1 cellular context compared by ENCODE assay signal in genomic region chr7:6221340-6222319, GRCh38.
TF ChIP-seq lines count a peak whose summit lies in the region.

No MANE protein-coding gene starts in this region.

TF ChIP-seq in K562, 482 proteins besides CTCF, POLR2A, EP300 and RAD21 (continued from another document and continues in another):
- TF ChIP-seq CHD7 (IDR thresholded peaks at IDR 0.05; ENCODE audit: low read depth, low read length) = no peak
- TF ChIP-seq ZNF592 (IDR thresholded peaks at IDR 0.05) = no peak
- TF ChIP-seq PHTF2 (CRISPR knock-in tag; IDR thresholded peaks at IDR 0.05) = no peak
- no peak for TF ChIP-seq DNMT1 (IDR thresholded peaks at IDR 0.05)
- no peak for TF ChIP-seq TGIF2 (CRISPR knock-in tag; IDR thresholded peaks at IDR 0.05)
- no peak for TF ChIP-seq ZNF436 (CRISPR knock-in tag; IDR thresholded peaks at IDR 0.05)
- TF ChIP-seq RNF219 (CRISPR knock-in tag; IDR thresholded peaks at IDR 0.05) = no peak
- no peak for TF ChIP-seq ZNF699 (CRISPR knock-in tag; IDR thresholded peaks at IDR 0.05; ENCODE audit: insufficient replicate concordance)
- TF ChIP-seq KDM1A (IDR thresholded peaks at IDR 0.05) = peak; percentile 83 to 84
- TF ChIP-seq CREBBP (IDR thresholded peaks at IDR 0.05; ENCODE audit: low read depth, low read length) = no peak
- peak in 1 of 2 experiments; percentile 65; a peak in 2 of 4 replicates for TF ChIP-seq HDAC1 (IDR thresholded peaks at IDR 0.05)
- no peak for TF ChIP-seq NR4A1 (CRISPR knock-in tag; IDR thresholded peaks at IDR 0.05)
- no peak for TF ChIP-seq NR4A1 (tag; IDR thresholded peaks at IDR 0.05)
- peak; percentile 55; the same call in 1 of the 2 replicates for TF ChIP-seq ELF4 (CRISPR knock-in tag; IDR thresholded peaks at IDR 0.05)
- TF ChIP-seq ELF2 (CRISPR knock-in tag; IDR thresholded peaks at IDR 0.05) = no peak
- peak in 1 of 2 experiments; percentile 96; a peak in 2 of 4 replicates for TF ChIP-seq RCOR1 (IDR thresholded peaks at IDR 0.05; ENCODE audit: borderline replicate concordance in 1 of 2, low read depth in 2 of 2, low read length in 2 of 2)
- no peak for TF ChIP-seq PRPF4 (IDR thresholded peaks at IDR 0.05; ENCODE audit: insufficient read depth, low read depth, low read length, poor library complexity, severe bottlenecking)
- TF ChIP-seq NR3C1 (CRISPR knock-in tag; IDR thresholded peaks at IDR 0.05) = no peak
- TF ChIP-seq HNRNPLL (IDR thresholded peaks at IDR 0.05; ENCODE audit: low read depth, low read length, poor library complexity, severe bottlenecking) = no peak
- TF ChIP-seq C11orf30 (IDR thresholded peaks at IDR 0.05; ENCODE audit: low read depth) = peak; percentile 40; the same call in 1 of the 2 replicates
- TF ChIP-seq IFI16 (CRISPR knock-in tag; IDR thresholded peaks at IDR 0.05) = no peak
- no peak for TF ChIP-seq KDM5B (IDR thresholded peaks at IDR 0.05; ENCODE audit: insufficient replicate concordance, low read depth, low read length)
- no peak for TF ChIP-seq MYNN (IDR thresholded peaks at IDR 0.05)
- TF ChIP-seq MYNN (CRISPR knock-in tag; IDR thresholded peaks at IDR 0.05) = no peak
- peak; percentile 83 for TF ChIP-seq HDAC3 (IDR thresholded peaks at IDR 0.05; ENCODE audit: borderline replicate concordance, partially characterized antibody)
- TF ChIP-seq SMARCA4 (IDR thresholded peaks at IDR 0.05) = peak; percentile 84; the same call in 1 of the 2 replicates
- TF ChIP-seq TARDBP (IDR thresholded peaks at IDR 0.05) = no peak
- no peak for TF ChIP-seq RREB1 (CRISPR knock-in tag; IDR thresholded peaks at IDR 0.05)
- TF ChIP-seq PURB (CRISPR knock-in tag; IDR thresholded peaks at IDR 0.05; ENCODE audit: low read depth) = no peak
- TF ChIP-seq MAZ (CRISPR knock-in tag; conservative IDR thresholded peaks at IDR 0.05 in 1 of 2, IDR thresholded peaks at IDR 0.05 in 1 of 2) = no peak
- no peak for TF ChIP-seq ZFP1 (CRISPR knock-in tag; IDR thresholded peaks at IDR 0.05)
- no peak for TF ChIP-seq CREB3L1 (IDR thresholded peaks at IDR 0.05; ENCODE audit: borderline replicate concordance, low read depth)
- peak; percentile 67 for TF ChIP-seq TCF3 (CRISPR knock-in tag; IDR thresholded peaks at IDR 0.05)
- TF ChIP-seq RBM25 (IDR thresholded peaks at IDR 0.05; ENCODE audit: low read depth, low read length, severe bottlenecking) = no peak
- no peak for TF ChIP-seq ZNF696 (CRISPR knock-in tag; conservative IDR thresholded peaks at IDR 0.05)
- TF ChIP-seq SMAD2 (IDR thresholded peaks at IDR 0.05; ENCODE audit: low read depth, low read length) = no peak
